1 cellular context compared by ENCODE assay signal in genomic region chr5:14108170-14108996, GRCh38.
TF ChIP-seq lines count a peak whose summit lies in the region.

No MANE protein-coding gene starts in this region.

TF ChIP-seq in HEK293, 187 proteins besides CTCF, POLR2A, EP300 and RAD21 (continued from another document):
- no peak for TF ChIP-seq TSHZ1 (tag by site-specific recombination; IDR thresholded peaks at IDR 0.05; ENCODE audit: borderline replicate concordance)
- 0 out of 2 replicates have a peak, but pooled peaks have one; percentile 13 for TF ChIP-seq SP7 (tag by site-specific recombination; IDR thresholded peaks at IDR 0.05)
- TF ChIP-seq ZNF558 (tag by site-specific recombination; IDR thresholded peaks at IDR 0.05) = no peak
- no peak for TF ChIP-seq ZNF621 (tag by site-specific recombination; IDR thresholded peaks at IDR 0.05)
- no peak for TF ChIP-seq ZNF18 (tag by site-specific recombination; IDR thresholded peaks at IDR 0.05)
- TF ChIP-seq ZBTB8A (tag by site-specific recombination; IDR thresholded peaks at IDR 0.05) = 0 out of 2 replicates have a peak, but pooled peaks have one; percentile 20
- TF ChIP-seq ZNF114 (tag by site-specific recombination; IDR thresholded peaks at IDR 0.05) = no peak
- TF ChIP-seq KLF17 (tag by site-specific recombination; IDR thresholded peaks at IDR 0.05) = no peak
- no peak for TF ChIP-seq ZNF596 (tag by site-specific recombination; IDR thresholded peaks at IDR 0.05)
- no peak for TF ChIP-seq ZNF341 (tag by site-specific recombination; IDR thresholded peaks at IDR 0.05; ENCODE audit: low read depth)
- no peak for TF ChIP-seq ZNF324 (tag by site-specific recombination; IDR thresholded peaks at IDR 0.05)
- TF ChIP-seq ZXDB (tag by site-specific recombination; IDR thresholded peaks at IDR 0.05) = peak; percentile 34; the same call in 1 of the 2 replicates
- peak; percentile 64; the same call in 1 of the 2 replicates for TF ChIP-seq PATZ1 (tag by site-specific recombination; IDR thresholded peaks at IDR 0.05)
- no peak for TF ChIP-seq ZNF274 (IDR thresholded peaks at IDR 0.05; ENCODE audit: low read length)
- TF ChIP-seq ZNF274 (tag by site-specific recombination; IDR thresholded peaks at IDR 0.05; ENCODE audit: borderline replicate concordance) = no peak
- TF ChIP-seq HOXC10 (CRISPR knock-in tag; IDR thresholded peaks at IDR 0.05) = no peak
- no peak for TF ChIP-seq ZNF48 (tag by site-specific recombination; IDR thresholded peaks at IDR 0.05)
- no peak for TF ChIP-seq ZNF664 (tag by site-specific recombination; IDR thresholded peaks at IDR 0.05)
- 0 out of 2 replicates have a peak, but pooled peaks have one; percentile 37 for TF ChIP-seq ZNF692 (tag by site-specific recombination; IDR thresholded peaks at IDR 0.05)
- TF ChIP-seq ZNF645 (tag by site-specific recombination; IDR thresholded peaks at IDR 0.05) = no peak
- TF ChIP-seq PBX3 (CRISPR knock-in tag; IDR thresholded peaks at IDR 0.05) = no peak
- TF ChIP-seq ZNF677 (tag by site-specific recombination; IDR thresholded peaks at IDR 0.05) = no peak
- 0 out of 2 replicates have a peak, but pooled peaks have one; percentile 31 for TF ChIP-seq ZNF501 (tag by site-specific recombination; IDR thresholded peaks at IDR 0.05)
- TF ChIP-seq ZNF19 (tag by site-specific recombination; IDR thresholded peaks at IDR 0.05; ENCODE audit: low read depth) = no peak
